In genomic region chr1:235998812-235999211, GRCh38 we compare ENCODE assay signal across 9 cellular contexts.
DNase-seq lines count a peak whose midpoint lies in the region; ATAC-seq and TF ChIP-seq lines count a peak whose summit lies in the region.
"Had no signal": no experiment of that assay in that cellular context is flagged by ENCODE, and none has a peak within 500 bp of the region (broad histone marks: within the 10 kb centered on the region; RNA-seq: fewer than 3 reads in every experiment).

No MANE protein-coding gene starts in this region.

- WGBS in endodermal cell (ENCODE audit: insufficient coverage in 1 of 2, insufficient read length in 1 of 2), 2 experiments = 94 to 100% methylated on average over 3 to 6 of the region's 6 CpGs

- peaks cover 52% of the 10 kb centered on the region for H3K4me1 Mint-ChIP-seq in activated CD4-positive, alpha-beta T cell treated with anti-CD3 and anti-CD28 coated beads for 36 hours
- H3K4me1 Mint-ChIP-seq in activated CD4-positive, alpha-beta T cell treated with anti-CD3 and anti-CD28 coated beads, Interleukin-2, amount 10 ng/mL, durations not matched to agents 24 days and 14 days = peaks cover 56% of the 10 kb centered on the region
- peaks cover 7% of the 10 kb centered on the region for H3K4me1 Mint-ChIP-seq in endodermal cell

- intact Hi-C loops in activated CD4-positive, alpha-beta T cell treated with anti-CD3 and anti-CD28 coated beads for 36 hours (cut with DNase I, micrococcal nuclease) = loop anchor here (1.0 to 5.0 kb wide), 10 partner anchors 46 to 1156 kb away; partner anchors contain the start of genes B3GALNT2 (in 2 of the 2), ERO1B (in 2 of the 2) and LYST (in 1 of the 2)
- intact Hi-C loops in activated CD4-positive, alpha-beta T cell treated with anti-CD3 and anti-CD28 coated beads, Interleukin-2, amount 10 ng/mL, durations not matched to agents 24 days and 14 days (cut with micrococcal nuclease) = loop anchor here (1.0 to 5.0 kb wide), 7 partner anchors 28 to 356 kb away; partner anchors contain the start of gene NID1
- intact Hi-C loops in left lung (cut with DNase I) = no loop called here

- ATAC-seq in activated CD4-positive, alpha-beta T cell treated with anti-CD3 and anti-CD28 coated beads for 36 hours = peak; percentile 59
- ATAC-seq in HG03060 (IDR thresholded peaks at IDR 0.05; ENCODE audit: low read depth, unreplicated experiment) = peak; percentile 13
- peak; percentile 60 for ATAC-seq in left lung

- POLR2A ChIA-PET in activated CD4-positive, alpha-beta T cell treated with anti-CD3 and anti-CD28 coated beads for 36 hours (lab: Charles Lee) = interaction anchor here (0.8 to 1.6 kb wide), 4 partner anchors 27 to 285 kb away, joined by 3 to 13 read pairs (median 4); no protein-coding TSS in a partner anchor

- H3K9me3 ChIP-seq in left lung (no peaks in the 10 kb centered on the region), endodermal cell (ENCODE audit: control insufficient read depth, low read length) (no peaks in the 10 kb centered on the region), HAP-1 (no peaks in the 10 kb centered on the region)
- H3K9me3 ChIP-seq: neutrophil had no signal

- H3K27me3 ChIP-seq in left lung (no peaks in the 10 kb centered on the region), endodermal cell (ENCODE audit: control insufficient read depth, insufficient read depth, low read length, poor library complexity, severe bottlenecking) (no peaks in the 10 kb centered on the region), HAP-1 (ENCODE audit: low read depth) (no peaks in the 10 kb centered on the region)

- no peaks in the 10 kb centered on the region for H3K27me3 Mint-ChIP-seq in activated CD4-positive, alpha-beta T cell treated with anti-CD3 and anti-CD28 coated beads for 36 hours
- H3K27me3 Mint-ChIP-seq in activated CD4-positive, alpha-beta T cell treated with anti-CD3 and anti-CD28 coated beads, Interleukin-2, amount 10 ng/mL, durations not matched to agents 24 days and 14 days = no peaks in the 10 kb centered on the region
- H3K27me3 Mint-ChIP-seq in endodermal cell (ENCODE audit: insufficient read depth) = no peaks in the 10 kb centered on the region

- peaks cover 0 to 23% of the 10 kb centered on the region in 2 donors for H3K4me1 ChIP-seq in left lung
- no peaks in the 10 kb centered on the region for H3K4me1 ChIP-seq in endodermal cell (ENCODE audit: control insufficient read depth, insufficient read depth, low read length)
- no peaks in the 10 kb centered on the region for H3K4me1 ChIP-seq in HAP-1

- no peaks in the 10 kb centered on the region for H3K36me3 Mint-ChIP-seq in activated CD4-positive, alpha-beta T cell treated with anti-CD3 and anti-CD28 coated beads for 36 hours (ENCODE audit: low read depth)
- H3K36me3 Mint-ChIP-seq in activated CD4-positive, alpha-beta T cell treated with anti-CD3 and anti-CD28 coated beads, Interleukin-2, amount 10 ng/mL, durations not matched to agents 24 days and 14 days (ENCODE audit: low read depth) = peaks cover 9% of the 10 kb centered on the region
- H3K36me3 Mint-ChIP-seq in endodermal cell (ENCODE audit: low read depth) = no peaks in the 10 kb centered on the region

- CTCF ChIA-PET in activated CD4-positive, alpha-beta T cell treated with anti-CD3 and anti-CD28 coated beads for 36 hours (lab: Charles Lee) = interaction anchor here (0.7 to 4.8 kb wide), 3 partner anchors 13 to 27 kb away, joined by 4 to 27 read pairs (median 4); no protein-coding TSS in a partner anchor

- H3K27ac ChIP-seq in left lung (peak overlapping the region; percentile 37 to 64), endodermal cell (ENCODE audit: low read depth, low read length) (no peak overlapping the region)
- H3K27ac ChIP-seq: neutrophil had no signal

- H3K36me3 ChIP-seq in left lung = no peaks in the 10 kb centered on the region
- H3K36me3 ChIP-seq in endodermal cell (ENCODE audit: control insufficient read depth, insufficient read depth, low read length) = no peaks in the 10 kb centered on the region
- no peaks in the 10 kb centered on the region for H3K36me3 ChIP-seq in HAP-1 (replicated peaks)
- H3K36me3 ChIP-seq: neutrophil had no signal

- H3K4me3 ChIP-seq in left lung (no peak overlapping the region), endodermal cell (ENCODE audit: low read length) (no peak overlapping the region), HAP-1 (no peak overlapping the region)

- H3K9me3 Mint-ChIP-seq in activated CD4-positive, alpha-beta T cell treated with anti-CD3 and anti-CD28 coated beads for 36 hours (ENCODE audit: low read depth) = no peaks in the 10 kb centered on the region
- peaks cover 3% of the 10 kb centered on the region for H3K9me3 Mint-ChIP-seq in activated CD4-positive, alpha-beta T cell treated with anti-CD3 and anti-CD28 coated beads, Interleukin-2, amount 10 ng/mL, durations not matched to agents 24 days and 14 days
- H3K9me3 Mint-ChIP-seq in endodermal cell = no peaks in the 10 kb centered on the region

- in situ Hi-C loops in HAP-1 (cut with MboI; ENCODE audit: low sequenced_read_pairs) = no loop called here

- H3K27ac Mint-ChIP-seq in activated CD4-positive, alpha-beta T cell treated with anti-CD3 and anti-CD28 coated beads for 36 hours = peak overlapping the region; percentile 94
- peak overlapping the region; percentile 97 for H3K27ac Mint-ChIP-seq in activated CD4-positive, alpha-beta T cell treated with anti-CD3 and anti-CD28 coated beads, Interleukin-2, amount 10 ng/mL, durations not matched to agents 24 days and 14 days
- H3K27ac Mint-ChIP-seq in endodermal cell = no peak overlapping the region

- no peak overlapping the region for H3K9ac ChIP-seq in endodermal cell (ENCODE audit: extremely low read depth, low read length, poor library complexity, severe bottlenecking)

- peak; percentile 75 for DNase-seq in activated CD4-positive, alpha-beta T cell treated with anti-CD3 and anti-CD28 coated beads for 36 hours
- DNase-seq in activated CD4-positive, alpha-beta T cell treated with anti-CD3 and anti-CD28 coated beads for 1 hour = no peak
- peak; percentile 88 for DNase-seq in activated CD4-positive, alpha-beta T cell treated with anti-CD3 and anti-CD28 coated beads, Interleukin-2, amount 10 ng/mL, durations not matched to agents 24 days and 14 days
- no peak for DNase-seq in left lung
- DNase-seq in endodermal cell = no peak
- no peak for DNase-seq in DMS79 (lab: John Stamatoyannopoulos, UW)
- DNase-seq in HAP-1 (ENCODE audit: low spot score in 2 of 2) = no peak

- H3K4me3 Mint-ChIP-seq in activated CD4-positive, alpha-beta T cell treated with anti-CD3 and anti-CD28 coated beads for 36 hours = no peak overlapping the region
- peak overlapping the region; percentile 75 for H3K4me3 Mint-ChIP-seq in activated CD4-positive, alpha-beta T cell treated with anti-CD3 and anti-CD28 coated beads, Interleukin-2, amount 10 ng/mL, durations not matched to agents 24 days and 14 days
- no peak overlapping the region for H3K4me3 Mint-ChIP-seq in endodermal cell

- TF ChIP-seq CTCF in left lung (IDR thresholded peaks at IDR 0.05) (no peak), endodermal cell (conservative IDR thresholded peaks at IDR 0.05) (no peak)

Comparison
In these comparisons a context has a peak if more than half of its experiments do, and no peak if none do; other contexts are left out.
1. DNase-seq: peak in activated CD4-positive, alpha-beta T cell treated with anti-CD3 and anti-CD28 coated beads for 36 hours (single experiment) and activated CD4-positive, alpha-beta T cell treated with anti-CD3 and anti-CD28 coated beads, Interleukin-2, amount 10 ng/mL, durations not matched to agents 24 days and 14 days (single experiment); none in activated CD4-positive, alpha-beta T cell treated with anti-CD3 and anti-CD28 coated beads for 1 hour (single experiment), left lung (0 of 2), endodermal cell (single experiment), DMS79 (single experiment) and HAP-1 (0 of 2).
2. intact Hi-C loops: an anchor here in activated CD4-positive, alpha-beta T cell treated with anti-CD3 and anti-CD28 coated beads for 36 hours (1.0 to 5.0 kb wide) and activated CD4-positive, alpha-beta T cell treated with anti-CD3 and anti-CD28 coated beads, Interleukin-2, amount 10 ng/mL, durations not matched to agents 24 days and 14 days (1.0 to 5.0 kb wide); none called in left lung.
3. Peak in every context shown above with its lines, with median percentiles within 50 percentile points of each other: ATAC-seq.